ENCODE assay signal across 8 cellular contexts in genomic region chr15:51775967-51776816, GRCh38. TPM values are rescaled to one million over a fixed set of nuclear protein-coding genes. Genes with fewer than 3 reads are reported as not detected.
DNase-seq lines count a peak whose midpoint lies in the region; ATAC-seq and TF ChIP-seq lines count a peak whose summit lies in the region.

No MANE protein-coding gene starts in this region.

- no peak overlapping the region for H3K4me3 Mint-ChIP-seq in activated CD8-positive, alpha-beta memory T cell treated with anti-CD3 and anti-CD28 coated beads, Interleukin-2, amount 10 ng/mL, durations not matched to agents 7 days and 5 days
- no peak overlapping the region for H3K4me3 Mint-ChIP-seq in neural progenitor cell

- H3K27me3 ChIP-seq in neural progenitor cell, result no peaks in the 10 kb centered on the region

- no peak overlapping the region for H3K4me2 ChIP-seq in neural progenitor cell

- H3K4me1 ChIP-seq in neural progenitor cell, result no peaks in the 10 kb centered on the region

- no peaks in the 10 kb centered on the region for H3K79me2 ChIP-seq in neural progenitor cell (ENCODE audit: low read depth)

- no peak overlapping the region for H3K27ac Mint-ChIP-seq in activated CD8-positive, alpha-beta memory T cell treated with anti-CD3 and anti-CD28 coated beads, Interleukin-2, amount 10 ng/mL, durations not matched to agents 7 days and 5 days
- no peak overlapping the region for H3K27ac Mint-ChIP-seq in neural progenitor cell

- no peaks in the 10 kb centered on the region for H3K9me3 Mint-ChIP-seq in activated CD8-positive, alpha-beta memory T cell treated with anti-CD3 and anti-CD28 coated beads, Interleukin-2, amount 10 ng/mL, durations not matched to agents 7 days and 5 days (ENCODE audit: low read depth)
- no peaks in the 10 kb centered on the region for H3K9me3 Mint-ChIP-seq in neural progenitor cell

- H3K9me3 ChIP-seq in neural progenitor cell (ENCODE audit: low read depth), result no peaks in the 10 kb centered on the region

- H3K4me3 ChIP-seq in neural progenitor cell, result no peak overlapping the region

- DNase-seq in DMS 273 treated with DMSO at 0.1 percent for 48 hours (lab: John Stamatoyannopoulos, UW) (peak; percentile 8), NCI-H526 treated with DMSO at 0.1 percent for 48 hours (lab: John Stamatoyannopoulos, UW) (peak; percentile 80), fibroblast of gingiva (ENCODE audit: low read depth) (peak; percentile 23), neural progenitor cell (ENCODE audit: low spot score) (peak; percentile 72)
- DNase-seq in activated CD8-positive, alpha-beta memory T cell treated with anti-CD3 and anti-CD28 coated beads, Interleukin-2, amount 10 ng/mL, durations not matched to agents 7 days and 5 days, result peak; percentile 60

- H3F3A ChIP-seq in neural progenitor cell (ENCODE audit: low read depth), result no peaks in the 10 kb centered on the region

- ATAC-seq in GM21786 (IDR thresholded peaks at IDR 0.05; ENCODE audit: unreplicated experiment) (peak; percentile 72), HG02884 (IDR thresholded peaks at IDR 0.05; ENCODE audit: unreplicated experiment) (no peak), GM21529 (IDR thresholded peaks at IDR 0.05; ENCODE audit: unreplicated experiment) (no peak)
- ATAC-seq in activated CD8-positive, alpha-beta memory T cell treated with anti-CD3 and anti-CD28 coated beads, Interleukin-2, amount 10 ng/mL, durations not matched to agents 7 days and 5 days, result peak; percentile 58

- H3K27ac ChIP-seq in neural progenitor cell, result no peak overlapping the region

- no peaks in the 10 kb centered on the region for H4K20me1 ChIP-seq in neural progenitor cell (ENCODE audit: low read depth)

- no peaks in the 10 kb centered on the region for H3K36me3 ChIP-seq in neural progenitor cell

- H2AFZ ChIP-seq in neural progenitor cell (replicated peaks), result no peak overlapping the region

- no peaks in the 10 kb centered on the region for H3K27me3 Mint-ChIP-seq in activated CD8-positive, alpha-beta memory T cell treated with anti-CD3 and anti-CD28 coated beads, Interleukin-2, amount 10 ng/mL, durations not matched to agents 7 days and 5 days
- H3K27me3 Mint-ChIP-seq in neural progenitor cell (ENCODE audit: insufficient read depth, low read depth), result peaks cover 8% of the 10 kb centered on the region

- CTCF ChIA-PET in activated CD8-positive, alpha-beta memory T cell treated with anti-CD3 and anti-CD28 coated beads, Interleukin-2, amount 10 ng/mL, durations not matched to agents 7 days and 5 days (lab: Charles Lee), result interaction anchor here (0.7 to 9.7 kb wide), 54 partner anchors 8 to 613 kb away, joined by 3 to 216 read pairs (median 5); partner anchors contain the start of genes DMXL2, LYSMD2 and SCG3

- no peak overlapping the region for H3K9ac ChIP-seq in neural progenitor cell

- peaks cover 4% of the 10 kb centered on the region for H3K4me1 Mint-ChIP-seq in activated CD8-positive, alpha-beta memory T cell treated with anti-CD3 and anti-CD28 coated beads, Interleukin-2, amount 10 ng/mL, durations not matched to agents 7 days and 5 days
- no peaks in the 10 kb centered on the region for H3K4me1 Mint-ChIP-seq in neural progenitor cell

- H3K36me3 Mint-ChIP-seq in activated CD8-positive, alpha-beta memory T cell treated with anti-CD3 and anti-CD28 coated beads, Interleukin-2, amount 10 ng/mL, durations not matched to agents 7 days and 5 days, result peaks cover 2% of the 10 kb centered on the region
- H3K36me3 Mint-ChIP-seq in neural progenitor cell, result peaks cover 2% of the 10 kb centered on the region

- peak; percentile 76 for TF ChIP-seq CTCF in neural progenitor cell (IDR thresholded peaks at IDR 0.05)

RNA-seq across cellular contexts. Expression of gene TMOD2, which starts 24.8 kb away (rescaled TPM):
- total RNA-seq in activated CD8-positive, alpha-beta memory T cell treated with anti-CD3 and anti-CD28 coated beads, Interleukin-2, amount 10 ng/mL, durations not matched to agents 7 days and 5 days, result 10 to 100 TPM in 1 of 2 experiments, 1 to 10 TPM in 1; 6.9 to 12.7 TPM
- 1.9 and 3.2 TPM in 2 replicates for total RNA-seq in neural progenitor cell (ENCODE audit: low replicate concordance)

RNA-seq across cellular contexts. Expression of gene LYSMD2, which starts 38.7 kb away (rescaled TPM):
- 10 to 100 TPM; 16.0 to 21.7 TPM for total RNA-seq in activated CD8-positive, alpha-beta memory T cell treated with anti-CD3 and anti-CD28 coated beads, Interleukin-2, amount 10 ng/mL, durations not matched to agents 7 days and 5 days
- total RNA-seq in neural progenitor cell (ENCODE audit: low replicate concordance), result 0.15 TPM in 1 of 2 replicates, not detected in the other

RNA-seq across cellular contexts. Expression of gene TMOD3, which starts 53.3 kb away (rescaled TPM):
- 10 to 100 TPM; 59.2 to 61.3 TPM for total RNA-seq in activated CD8-positive, alpha-beta memory T cell treated with anti-CD3 and anti-CD28 coated beads, Interleukin-2, amount 10 ng/mL, durations not matched to agents 7 days and 5 days
- total RNA-seq in neural progenitor cell (ENCODE audit: low replicate concordance), result 17.6 and 37.4 TPM in 2 replicates

Comparison
In these comparisons a context has a peak if more than half of its experiments do, and no peak if none do; other contexts are left out.
1. DNase-seq: peak in every context shown above with its lines; median percentile 80 in NCI-H526 treated with DMSO at 0.1 percent for 48 hours; 72 in neural progenitor cell; 60 in activated CD8-positive, alpha-beta memory T cell treated with anti-CD3 and anti-CD28 coated beads, Interleukin-2, amount 10 ng/mL, durations not matched to agents 7 days and 5 days; 23 in fibroblast of gingiva; 8 in DMS 273 treated with DMSO at 0.1 percent for 48 hours.
2. ATAC-seq: peak in GM21786 (single experiment) and activated CD8-positive, alpha-beta memory T cell treated with anti-CD3 and anti-CD28 coated beads, Interleukin-2, amount 10 ng/mL, durations not matched to agents 7 days and 5 days (single experiment); none in HG02884 (single experiment) and GM21529 (single experiment).
3. RNA of gene LYSMD2, which starts 38.7 kb away (total RNA-seq): 16.0 to 21.7 TPM in activated CD8-positive, alpha-beta memory T cell treated with anti-CD3 and anti-CD28 coated beads, Interleukin-2, amount 10 ng/mL, durations not matched to agents 7 days and 5 days; 0.15 TPM in neural progenitor cell; every median in the first group is over 10 times any median in the second.